Comparison of ENCODE assay signal across 8 cellular contexts in the genomic region with DNA sequence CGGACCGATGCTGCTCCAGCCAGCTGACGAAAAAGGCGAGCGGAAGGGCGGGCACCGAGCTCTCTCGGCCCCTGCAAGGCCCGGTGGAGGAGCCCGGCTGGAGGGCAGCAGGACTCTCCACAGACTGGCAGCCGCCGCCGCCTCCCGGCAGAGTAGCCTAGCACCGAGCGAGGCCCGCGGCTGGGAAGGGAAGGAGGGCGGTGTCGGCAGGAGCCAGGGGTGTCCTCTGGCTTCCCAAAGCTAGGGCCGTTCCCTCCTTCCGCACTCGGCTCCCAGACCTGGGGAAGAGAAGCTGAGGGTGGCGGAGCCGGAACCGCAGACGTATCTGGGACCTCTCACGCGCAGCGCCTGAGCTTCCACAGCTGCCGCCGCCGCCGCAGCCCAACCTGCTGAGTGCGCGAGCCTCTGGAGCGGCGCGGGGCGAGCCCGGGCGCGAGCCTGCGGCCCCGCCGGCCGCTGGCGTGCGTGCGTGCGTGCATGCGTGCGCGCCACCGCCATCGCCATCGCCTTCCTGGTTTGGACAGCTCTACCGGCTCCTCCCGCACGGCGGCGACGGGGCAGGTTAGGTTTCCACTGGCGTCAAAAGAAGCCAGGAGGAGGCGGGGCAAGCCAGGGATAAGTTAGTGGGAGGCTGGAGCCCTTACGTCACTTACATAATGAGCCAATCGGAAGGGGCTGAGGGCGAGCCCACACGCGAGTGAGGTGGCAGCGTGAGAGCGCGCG. TPM values are rescaled to one million over a fixed set of nuclear protein-coding genes. Genes with fewer than 3 reads are reported as not detected.
DNase-seq lines count a peak whose midpoint lies in the region; ATAC-seq and TF ChIP-seq lines count a peak whose summit lies in the region.

TSS of gene RAB6A (minus strand) at position 395 of the 723 bp plus-strand sequence. CDS start 439 bp downstream, outside the sequence.

- intact Hi-C loops in T-helper 2 cell treated with Interferon-gamma antibody and Interleukin-4, amounts not matched to agents 100 ng/mL and 5 ng/mL, for 36 hours (cut with micrococcal nuclease), result loop anchor here (1.0 to 5.0 kb wide), 6 partner anchors 18 to 410 kb away; partner anchors contain the start of genes C2CD3, COA4, FAM168A and PAAF1
- intact Hi-C loops in uterus (cut with DNase I; ENCODE audit: low total_unique reads), result no loop called here

- DNase-seq in NCI-H187 treated with DMSO at 0.1 percent for 48 hours (lab: John Stamatoyannopoulos, UW) (peak; percentile 95), anterior cingulate cortex (lab: John Stamatoyannopoulos, UW) (peak; percentile 90 to 100 (median 99)), right atrium auricular region (ENCODE audit: low spot score) (peak; percentile 100), pulmonary artery endothelial cell (ENCODE audit: low read depth, low spot score) (peak; percentile 98), uterus (peak; percentile 100)

- TF ChIP-seq CTCF in right atrium auricular region (IDR thresholded peaks at IDR 0.05), result no peak
- TF ChIP-seq CTCF in uterus (IDR thresholded peaks at IDR 0.05), result peak in 3 of 4 experiments; percentile 39 to 84 (median 57)

- H3K36me3 ChIP-seq in right atrium auricular region, result no peaks in the 10 kb centered on the region
- no peaks in the 10 kb centered on the region for H3K36me3 ChIP-seq in uterus

- peak; percentile 88 to 93 for TF ChIP-seq POLR2A in uterus (IDR thresholded peaks at IDR 0.05)

- ATAC-seq in GM18502 (IDR thresholded peaks at IDR 0.05; ENCODE audit: poor library complexity, unreplicated experiment) (peak; percentile 94), HG02970 (IDR thresholded peaks at IDR 0.05; ENCODE audit: low FRiP score, unreplicated experiment) (peak; percentile 96)

- H3K27ac ChIP-seq in right atrium auricular region (peak within 1 kb of the TSS; percentile 95 to 99), uterus (peak within 1 kb of the TSS; percentile 95 to 96)

- H3K4me1 ChIP-seq in right atrium auricular region (peaks cover 0 to 17% of the 10 kb centered on the region in 2 donors), uterus (peaks cover 4 to 8% of the 10 kb centered on the region in 2 donors)

- H3K4me3 ChIP-seq in right atrium auricular region (peak within 1 kb of the TSS; percentile 91 to 98), uterus (peak within 1 kb of the TSS; percentile 68 to 91)

- H3K27me3 ChIP-seq in right atrium auricular region (no peaks in the 10 kb centered on the region), uterus (no peaks in the 10 kb centered on the region)

- no peaks in the 10 kb centered on the region for H3K9me3 ChIP-seq in right atrium auricular region
- no peaks in the 10 kb centered on the region for H3K9me3 ChIP-seq in uterus

RNA-seq across cellular contexts. Expression of gene RAB6A, which starts in this region (rescaled TPM):
- total RNA-seq in T-helper 2 cell treated with Interferon-gamma antibody and Interleukin-4, amounts not matched to agents 100 ng/mL and 5 ng/mL, for 36 hours, result 76.5 and 79.7 TPM in 2 replicates
- total RNA-seq in right atrium auricular region, result 100 to 1,000 TPM in 1 of 2 donors, 10 to 100 TPM in 1; 94.7 to 104 TPM
- 96.9 and 111 TPM in 2 replicates for total RNA-seq in pulmonary artery endothelial cell
- total RNA-seq in uterus, result 100 to 1,000 TPM in 3 of 4 donors, 10 to 100 TPM in 1; 75.9 to 129 (median 119) TPM

Comparison
In these comparisons a context has a peak if more than half of its experiments do, and no peak if none do; other contexts are left out.
1. Peak in every context shown above with its lines: DNase-seq, ATAC-seq, H3K4me3 ChIP-seq and H3K27ac ChIP-seq.
2. CTCF ChIP-seq: peak in uterus (3 of 4); none in right atrium auricular region (0 of 2).